1 cellular context compared by ENCODE assay signal in the genomic region with DNA sequence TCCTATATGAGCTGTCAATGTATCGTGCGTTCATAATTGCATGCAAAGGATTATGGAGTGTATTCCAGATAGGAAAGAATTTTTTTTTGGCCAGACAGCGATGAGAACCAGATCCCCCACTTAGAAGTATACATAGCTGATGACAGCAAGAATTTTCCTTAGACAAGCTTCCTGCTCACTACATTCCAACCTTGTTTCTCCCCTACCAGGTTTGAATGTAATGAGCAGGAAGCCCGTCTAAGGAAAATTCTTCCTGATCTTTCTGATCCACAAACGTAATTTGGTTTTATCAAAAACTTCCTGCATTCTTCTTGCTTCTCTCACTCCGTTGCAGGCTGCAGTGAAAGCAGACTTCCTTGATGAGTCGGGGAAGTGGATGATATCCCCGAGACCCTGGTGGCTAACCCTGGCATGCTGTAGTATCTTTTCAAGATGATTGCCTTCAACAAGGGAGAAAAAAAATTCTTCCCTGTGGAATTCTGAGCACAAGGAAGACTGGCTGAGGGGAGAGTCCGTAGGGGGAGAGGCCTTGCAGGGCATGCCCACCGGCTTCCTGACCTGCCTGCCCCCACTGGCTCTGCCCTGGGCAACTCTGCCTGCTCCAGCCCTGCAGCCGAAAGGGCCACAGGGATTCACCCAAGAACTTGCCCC.
TF ChIP-seq lines count a peak whose summit lies in the region.

No MANE protein-coding gene starts in this region.

TF ChIP-seq in IMR-90, 13 proteins besides CTCF, POLR2A, EP300 and RAD21:
- TF ChIP-seq MAZ (IDR thresholded peaks at IDR 0.05; ENCODE audit: borderline replicate concordance, low read depth, low read length) (no peak), FOS (IDR thresholded peaks at IDR 0.05; ENCODE audit: low read depth, low read length) (peak; percentile 67), CHD1 (IDR thresholded peaks at IDR 0.05; ENCODE audit: low read depth, low read length) (no peak; the same call in 1 of the 2 replicates), NFE2L2 (IDR thresholded peaks at IDR 0.05; ENCODE audit: low read depth, low read length) (0 out of 2 replicates have a peak, but pooled peaks have one; percentile 2), CEBPB (IDR thresholded peaks at IDR 0.05; ENCODE audit: low read depth, low read length) (no peak; the same call in 1 of the 2 replicates), MAFK (IDR thresholded peaks at IDR 0.05; ENCODE audit: low read depth, low read length) (peak; percentile 45)
- TF ChIP-seq, protein P1, sequence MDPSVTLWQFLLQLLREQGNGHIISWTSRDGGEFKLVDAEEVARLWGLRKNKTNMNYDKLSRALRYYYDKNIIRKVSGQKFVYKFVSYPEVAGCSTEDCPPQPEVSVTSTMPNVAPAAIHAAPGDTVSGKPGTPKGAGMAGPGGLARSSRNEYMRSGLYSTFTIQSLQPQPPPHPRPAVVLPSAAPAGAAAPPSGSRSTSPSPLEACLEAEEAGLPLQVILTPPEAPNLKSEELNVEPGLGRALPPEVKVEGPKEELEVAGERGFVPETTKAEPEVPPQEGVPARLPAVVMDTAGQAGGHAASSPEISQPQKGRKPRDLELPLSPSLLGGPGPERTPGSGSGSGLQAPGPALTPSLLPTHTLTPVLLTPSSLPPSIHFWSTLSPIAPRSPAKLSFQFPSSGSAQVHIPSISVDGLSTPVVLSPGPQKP (IDR thresholded peaks at IDR 0.05; ENCODE audit: borderline replicate concordance, low read depth, low read length), result no peak
